In the genomic region with DNA sequence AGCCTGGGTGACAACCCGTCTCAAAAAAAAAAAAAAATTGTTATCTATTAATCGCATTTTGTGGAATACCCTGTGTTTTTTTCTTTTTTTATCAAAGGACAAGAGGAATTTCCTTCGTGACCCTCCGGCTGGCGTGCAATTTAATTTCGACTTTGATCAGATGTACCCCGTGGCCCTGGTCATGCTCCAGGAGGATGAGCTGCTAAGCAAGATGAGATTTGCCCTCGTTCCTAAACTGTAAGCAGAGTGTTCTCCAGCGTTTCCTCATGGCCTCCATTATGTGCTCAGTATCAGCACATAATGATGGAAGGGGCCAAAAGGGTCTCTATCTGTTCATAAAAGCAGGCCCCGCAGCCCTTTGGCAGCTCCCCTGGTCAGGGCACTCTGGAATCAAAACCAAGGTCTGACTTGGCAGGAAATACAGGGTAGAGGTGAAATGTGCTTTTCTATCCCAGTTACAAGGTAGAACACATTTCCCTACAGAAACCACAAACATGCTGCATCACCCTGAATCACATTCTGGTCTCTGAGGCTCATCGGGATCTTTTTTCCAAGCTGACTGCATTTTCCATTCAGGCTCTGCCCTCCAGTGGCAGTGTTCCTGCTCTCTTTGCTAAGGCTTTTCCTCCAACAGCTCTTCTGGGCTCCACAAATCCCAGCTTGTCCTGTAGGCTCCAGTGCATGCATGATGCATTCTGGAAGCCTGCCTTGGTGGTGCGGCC, we compare ENCODE assay signal across 11 cellular contexts. TPM values are rescaled to one million over a fixed set of nuclear protein-coding genes. Genes with fewer than 3 reads are reported as not detected.
DNase-seq lines count a peak whose midpoint lies in the region; ATAC-seq, FAIRE-seq and TF ChIP-seq lines count a peak whose summit lies in the region.
"Had no signal": no experiment of that assay in that cellular context is flagged by ENCODE, and none has a peak within 500 bp of the region (broad histone marks: within the 10 kb centered on the region; RNA-seq: fewer than 3 reads in every experiment).

No MANE protein-coding gene starts in this region.

- H3K9me1 ChIP-seq in keratinocyte (ENCODE audit: control insufficient read depth, extremely low read depth, insufficient read depth, low read length) = no peaks in the 10 kb centered on the region

- no peak overlapping the region for H2AFZ ChIP-seq in keratinocyte (ENCODE audit: control insufficient read depth, low read length)

- H3K4me2 ChIP-seq in keratinocyte (ENCODE audit: control insufficient read depth, extremely low read depth, insufficient read depth, low read depth, low read length) = no peak overlapping the region

- POLR2A ChIA-PET in AG04450 (lab: Yijun Ruan, JAX) = interaction anchor here (1.6 kb wide), 1 partner anchor 24 kb away, joined by 8 read pairs; the partner anchor contains the start of gene SYAP1

- no peaks in the 10 kb centered on the region for H3K79me2 ChIP-seq in keratinocyte (ENCODE audit: control insufficient read depth, insufficient read depth, low read length)

- ATAC-seq in HG03196 (IDR thresholded peaks at IDR 0.05; ENCODE audit: unreplicated experiment) (no peak), HG02970 (IDR thresholded peaks at IDR 0.05; ENCODE audit: low FRiP score, unreplicated experiment) (no peak)

- peaks cover 12% of the 10 kb centered on the region for H3K4me1 ChIP-seq in keratinocyte (ENCODE audit: control insufficient read depth, extremely low read depth, insufficient read depth, low read length)

- dilution Hi-C loops in keratinocyte (cut with MboI; ENCODE audit: extremely low pct_ligation_motif_present, low sequenced_read_pairs) = no loop called here

- TF ChIP-seq CTCF in AG04450 (IDR thresholded peaks at IDR 0.05; ENCODE audit: low read depth, low read length) = peak; percentile 49
- peak; percentile 9 for TF ChIP-seq CTCF in HFF-Myc (IDR thresholded peaks at IDR 0.05; ENCODE audit: low read depth, low read length, missing control alignments)
- peak; percentile 49 to 75 (median 69) for TF ChIP-seq CTCF in keratinocyte (optimal IDR thresholded peaks at IDR 0.05 in 1 of 3, IDR thresholded peaks at IDR 0.05 in 1 of 3, conservative IDR thresholded peaks at IDR 0.05 in 1 of 3; ENCODE audit: extremely low read depth in 1 of 3, insufficient read depth in 2 of 3, low read length in 3 of 3)

- H3K9ac ChIP-seq in keratinocyte (ENCODE audit: control insufficient read depth, extremely low read depth, insufficient read depth, low read length) = no peak overlapping the region

- H3K27ac ChIP-seq in AG04450 (ENCODE audit: low read depth, low read length) (peak overlapping the region; percentile 73), keratinocyte (ENCODE audit: control insufficient read depth, insufficient read depth, low read length) (peak overlapping the region; percentile 24)

- DNase-seq in AG04450 (ENCODE audit: low read depth, low spot score) (peak; percentile 49), HFF-Myc (ENCODE audit: extremely low read depth, low read depth) (peak; percentile 25), amniotic stem cell (lab: John Stamatoyannopoulos, UW) (peak; percentile 4), keratinocyte (ENCODE audit: low read depth, low spot score) (no peak), middle frontal gyrus (ENCODE audit: extremely low spot score, low spot score) (no peak), ecto neural progenitor cell (ENCODE audit: low spot score) (no peak)
- DNase-seq: activated naive CD8-positive, alpha-beta T cell treated with anti-CD3 and anti-CD28 coated beads for 36 hours; CD4-positive, alpha-beta memory T cell; stimulated activated CD4-positive, alpha-beta T cell treated with anti-CD3 and anti-CD28 coated beads, Interleukin-1b, Interleukin-23, amount 100 ng/mL, for 48 hours had no signal

- no peaks in the 10 kb centered on the region for H4K20me1 ChIP-seq in keratinocyte (ENCODE audit: control insufficient read depth, extremely low read depth, insufficient read depth, low read length)

- no peaks in the 10 kb centered on the region for H3K9me3 ChIP-seq in AG04450 (ENCODE audit: control insufficient read depth, insufficient read depth, low read length)
- H3K9me3 ChIP-seq in keratinocyte (ENCODE audit: control insufficient read depth, low read depth, low read length) = no peaks in the 10 kb centered on the region

- H3K4me3 ChIP-seq in AG04450 (ENCODE audit: low read depth, low read length) (no peak overlapping the region), HFF-Myc (replicated peaks; ENCODE audit: low read depth, low read length) (no peak overlapping the region), keratinocyte (ENCODE audit: control insufficient read depth in 2 of 3, extremely low read depth in 1 of 3, insufficient read depth in 2 of 3, low read depth in 1 of 3, low read length in 3 of 3) (no peak overlapping the region)

- peak; percentile 96 for FAIRE-seq in keratinocyte (lab: Jason Lieb, UNC)

- H3K27me3 ChIP-seq in AG04450 (ENCODE audit: control insufficient read depth, insufficient read depth, low read length) (no peaks in the 10 kb centered on the region), keratinocyte (ENCODE audit: control insufficient read depth, extremely low read depth, insufficient read depth, low read length) (no peaks in the 10 kb centered on the region)

- CTCF ChIA-PET in AG04450 (lab: Charles Lee) = interaction anchor here (0.9 kb wide), 1 partner anchor 24 kb away, joined by 3 read pairs; no protein-coding TSS in a partner anchor

- H3K36me3 ChIP-seq in keratinocyte (ENCODE audit: control insufficient read depth in 2 of 2, extremely low read depth in 1 of 2, insufficient read depth in 2 of 2, low read length in 2 of 2) = peaks cover 23 to 28% of the 10 kb centered on the region in 2 experiments

RNA-seq across cellular contexts. Expression of gene SYAP1, which starts 24.4 kb away (rescaled TPM):
- polyA plus RNA-seq in AG04450 (2011; rRNA removed) = 14.5 and 16.2 TPM in 2 replicates
- 10.3 and 13.8 TPM in 2 replicates for polyA minus RNA-seq in AG04450 (2011; rRNA and poly(A)+ RNA removed)
- polyA plus RNA-seq in keratinocyte = 12.7 to 21.5 TPM (median 20.3 TPM) in 3 replicates
- 55.4 TPM for polyA plus RNA-seq in keratinocyte (2011; ENCODE audit: low read depth)
- polyA plus RNA-seq in keratinocyte (2011; cell fraction: cytosol; rRNA removed) = 16.0 and 18.3 TPM in 2 replicates
- polyA plus RNA-seq in keratinocyte (2011; cell fraction: nucleus; rRNA removed) = 11.6 and 13.4 TPM in 2 replicates
- polyA plus RNA-seq in keratinocyte (2012; ENCODE audit: low replicate concordance) = 17.7 and 26.3 TPM in 2 replicates
- 7.5 to 18.2 TPM (median 14.1 TPM) in 3 replicates for polyA minus RNA-seq in keratinocyte
- 19.8 TPM for polyA minus RNA-seq in keratinocyte (2011; cell fraction: cytosol; rRNA and poly(A)+ RNA removed)
- polyA minus RNA-seq in keratinocyte (2011; cell fraction: nucleus; rRNA and poly(A)+ RNA removed) = 8.0 and 13.1 TPM in 2 replicates

RNA-seq across cellular contexts. Expression of gene CTPS2, which starts 31.3 kb away (rescaled TPM):
- polyA plus RNA-seq in AG04450 (2011; rRNA removed) (9.5 and 11.7 TPM in 2 replicates), keratinocyte (8.5 to 12.3 TPM (median 8.6 TPM) in 3 replicates)
- polyA minus RNA-seq in AG04450 (2011; rRNA and poly(A)+ RNA removed) = 11.2 and 15.2 TPM in 2 replicates
- 4.2 TPM for polyA plus RNA-seq in keratinocyte (2011; ENCODE audit: low read depth)
- 5.9 and 8.8 TPM in 2 replicates for polyA plus RNA-seq in keratinocyte (2011; cell fraction: cytosol; rRNA removed)
- polyA plus RNA-seq in keratinocyte (2011; cell fraction: nucleus; rRNA removed) = 12.8 and 13.0 TPM in 2 replicates
- polyA plus RNA-seq in keratinocyte (2012; ENCODE audit: low replicate concordance) = 4.8 and 9.3 TPM in 2 replicates
- polyA minus RNA-seq in keratinocyte = 3.1 to 15.3 TPM (median 12.3 TPM) in 3 replicates
- polyA minus RNA-seq in keratinocyte (2011; cell fraction: cytosol; rRNA and poly(A)+ RNA removed) = 7.1 TPM
- polyA minus RNA-seq in keratinocyte (2011; cell fraction: nucleus; rRNA and poly(A)+ RNA removed) = 9.1 and 22.3 TPM in 2 replicates

RNA-seq across cellular contexts. Expression of gene TXLNG, which starts 42.5 kb away (rescaled TPM):
- 10.0 and 15.4 TPM in 2 replicates for polyA plus RNA-seq in AG04450 (2011; rRNA removed)
- polyA minus RNA-seq in AG04450 (2011; rRNA and poly(A)+ RNA removed) = 3.9 and 6.7 TPM in 2 replicates
- polyA plus RNA-seq in keratinocyte = 22.4 to 38.5 TPM (median 24.8 TPM) in 3 replicates
- polyA plus RNA-seq in keratinocyte (2011; ENCODE audit: low read depth) = 9.5 TPM
- 15.3 and 29.7 TPM in 2 replicates for polyA plus RNA-seq in keratinocyte (2011; cell fraction: cytosol; rRNA removed)
- 33.6 and 45.7 TPM in 2 replicates for polyA plus RNA-seq in keratinocyte (2011; cell fraction: nucleus; rRNA removed)
- polyA plus RNA-seq in keratinocyte (2012; ENCODE audit: low replicate concordance) = 13.5 and 19.2 TPM in 2 replicates
- polyA minus RNA-seq in keratinocyte = 7.7 to 20.6 TPM (median 9.5 TPM) in 3 replicates
- polyA minus RNA-seq in keratinocyte (2011; cell fraction: cytosol; rRNA and poly(A)+ RNA removed) = 9.0 TPM
- 12.7 and 23.0 TPM in 2 replicates for polyA minus RNA-seq in keratinocyte (2011; cell fraction: nucleus; rRNA and poly(A)+ RNA removed)

Comparison
In these comparisons a context has a peak if more than half of its experiments do, and no peak if none do; other contexts are left out.
1. DNase-seq: peak in AG04450 (single experiment), HFF-Myc (single experiment) and amniotic stem cell (single experiment); none in keratinocyte (single experiment), middle frontal gyrus (single experiment) and ecto neural progenitor cell (single experiment).
2. CTCF ChIP-seq: peak in every context shown above with its lines; median percentile 69 in keratinocyte; 49 in AG04450; 9 in HFF-Myc.